8 cellular contexts compared by ENCODE assay signal in the genomic region with DNA sequence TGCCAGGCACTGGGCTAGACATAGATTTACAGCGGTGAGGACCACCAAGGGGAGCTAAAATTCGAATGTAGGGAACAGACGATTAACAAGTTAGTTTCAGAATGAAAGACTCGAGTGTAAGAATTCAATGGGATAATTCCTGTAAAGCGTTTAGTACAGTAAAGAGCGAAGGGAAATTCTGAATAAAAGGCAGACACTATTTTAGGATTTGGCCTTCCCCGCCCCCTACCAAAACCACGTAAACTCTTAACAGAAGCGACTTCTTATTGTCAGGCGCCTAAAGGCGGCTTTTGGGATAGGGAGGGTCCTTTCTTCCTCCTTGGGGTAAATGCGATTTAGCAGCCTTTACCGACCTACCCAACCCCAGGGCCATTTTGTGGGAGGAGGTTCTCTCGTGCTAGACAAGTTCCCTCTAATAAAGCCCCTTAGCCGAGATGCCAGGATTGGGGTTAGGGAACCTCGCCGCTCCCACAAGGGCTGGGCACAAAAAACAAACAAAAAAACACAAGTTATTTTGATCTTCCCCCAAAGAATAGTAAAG. TPM values are rescaled to one million over a fixed set of nuclear protein-coding genes. Genes with fewer than 3 reads are reported as not detected.
A peak's percentile ranks its signal among the peaks of the same experiment; 100 is the strongest.
DNase-seq lines count a peak whose midpoint lies in the region; ATAC-seq and TF ChIP-seq lines count a peak whose summit lies in the region.

No MANE protein-coding gene starts in this region.

- H3K4me3 ChIP-seq in MG63: peak overlapping the region; percentile 86
- H3K4me3 ChIP-seq in lower leg skin (ENCODE audit: low read depth, poor library complexity, severe bottlenecking): peak overlapping the region; percentile 70

- DNase-seq in GM04503 (ENCODE audit: low read depth) (peak; percentile 15), MG63 (no peak), MCF 10A (ENCODE audit: unreplicated experiment) (no peak), lower leg skin (ENCODE audit: low spot score in 2 of 2) (no peak), type B pancreatic cell (ENCODE audit: extremely low spot score, unreplicated experiment) (no peak), ecto neural progenitor cell (ENCODE audit: low spot score) (no peak)
- DNase-seq in activated CD8-positive, alpha-beta memory T cell treated with anti-CD3 and anti-CD28 coated beads for 24 hours: no peak

- H3K27me3 Mint-ChIP-seq in MCF 10A (ENCODE audit: insufficient read depth, unreplicated experiment): no peaks in the 10 kb centered on the region
- no peaks in the 10 kb centered on the region for H3K27me3 Mint-ChIP-seq in type B pancreatic cell

- TF ChIP-seq POLR2A in lower leg skin (IDR thresholded peaks at IDR 0.05): no peak

- intact Hi-C loops in MCF 10A (cut with micrococcal nuclease) (loop anchor here (1.0 to 2.0 kb wide), 3 partner anchors 57 to 240 kb away; a partner anchor contains a TSS), lower leg skin (cut with DNase I; ENCODE audit: low total_unique reads) (loop anchor here (5.0 kb wide), 1 partner anchor 96 kb away; a partner anchor contains a TSS)

- no peaks in the 10 kb centered on the region for H3K9me3 Mint-ChIP-seq in MCF 10A (ENCODE audit: unreplicated experiment)
- no peaks in the 10 kb centered on the region for H3K9me3 Mint-ChIP-seq in type B pancreatic cell

- H3K27ac Mint-ChIP-seq in MCF 10A (ENCODE audit: low read depth, unreplicated experiment) (peak overlapping the region; percentile 98), type B pancreatic cell (peak overlapping the region; percentile 100)

- peaks cover 7% of the 10 kb centered on the region; the same call in 1 of the 2 replicates for H3K36me3 ChIP-seq in MG63

- WGBS in lower leg skin, 2 donors: 17 to 20% methylated on average over 17 of the region's 17 CpGs

- TF ChIP-seq CTCF in MCF 10A (IDR thresholded peaks at IDR 0.05; ENCODE audit: unreplicated experiment) (no peak), lower leg skin (IDR thresholded peaks at IDR 0.05) (no peak), type B pancreatic cell (conservative IDR thresholded peaks at IDR 0.05) (no peak)

- H3K4me1 Mint-ChIP-seq in MCF 10A (ENCODE audit: insufficient read depth, unreplicated experiment) (peaks cover 7% of the 10 kb centered on the region), type B pancreatic cell (ENCODE audit: unreplicated experiment) (peaks cover 15% of the 10 kb centered on the region)

- POLR2A ChIA-PET in MCF 10A (lab: Yijun Ruan, JAX): interaction anchor here (1.0 to 2.2 kb wide), 6 partner anchors 45 to 240 kb away, joined by 3 to 7 read pairs (median 6); a partner anchor contains a TSS

- peak overlapping the region; percentile 85 for H3K4me3 Mint-ChIP-seq in MCF 10A (ENCODE audit: unreplicated experiment)
- H3K4me3 Mint-ChIP-seq in type B pancreatic cell: peak overlapping the region; percentile 99

- TSS peak; percentile 90 for BruUV-seq in MCF 10A (replicated peaks; lab: Mats Ljungman, UMichigan)

- H3K27me3 ChIP-seq in MG63: no peaks in the 10 kb centered on the region

- H3K36me3 Mint-ChIP-seq in MCF 10A (ENCODE audit: insufficient read depth, unreplicated experiment) (peaks cover 14% of the 10 kb centered on the region), type B pancreatic cell (peaks cover 14% of the 10 kb centered on the region)

- no peaks in the 10 kb centered on the region for H3K9me3 ChIP-seq in MG63

- ATAC-seq in GM21737 (IDR thresholded peaks at IDR 0.05; ENCODE audit: unreplicated experiment): peak; percentile 1

- CTCF ChIA-PET in MCF 10A (lab: Yijun Ruan, JAX): interaction anchor here (0.6 to 1.2 kb wide), 2 partner anchors 27 to 59 kb away, joined by 3 to 4 read pairs; no protein-coding TSS in a partner anchor

RNA-seq across cellular contexts. Expression of a gene that starts 0.5 kb away (rescaled TPM):
- 22.1 and 38.1 TPM in 2 replicates for total RNA-seq in MG63 (2014; rRNA removed; shearing (Covaris generic); ENCODE audit: low replicate concordance)
- total RNA-seq in MCF 10A (2022): 89.8 and 102 TPM in 2 replicates
- 100 to 1,000 TPM; 110 to 168 (median 119) TPM for total RNA-seq in lower leg skin
- 55.0 and 70.5 TPM in 2 replicates for total RNA-seq in type B pancreatic cell (ENCODE audit: low replicate concordance)

RNA-seq across cellular contexts. Expression of a gene that starts 12.3 kb away (rescaled TPM):
- total RNA-seq in MG63 (2014; rRNA removed; shearing (Covaris generic); ENCODE audit: low replicate concordance): not detected in 2 replicates
- total RNA-seq in MCF 10A (2022) (1.4 and 1.5 TPM in 2 replicates), lower leg skin (under 1 TPM in 3 of 4 donors, not detected in 1; 0.80 to 0.88 (median 0.88) TPM), type B pancreatic cell (ENCODE audit: low replicate concordance) (0.71 and 1.8 TPM in 2 replicates)
